In genomic region chr19:1265611-1266115, GRCh38 we compare ENCODE assay signal across 8 cellular contexts. TPM values are rescaled to one million over a fixed set of nuclear protein-coding genes. Genes with fewer than 3 reads are reported as not detected.
DNase-seq lines count a peak whose midpoint lies in the region; ATAC-seq and TF ChIP-seq lines count a peak whose summit lies in the region.

No MANE protein-coding gene starts in this region.

- H3K9me3 ChIP-seq in duodenal mucosa (ENCODE audit: control insufficient read depth in 1 of 2, low read length in 2 of 2), result no peaks in the 10 kb centered on the region
- no peaks in the 10 kb centered on the region for H3K9me3 ChIP-seq in mesodermal cell (ENCODE audit: control insufficient read depth, low read length)
- H3K9me3 ChIP-seq in upper lobe of left lung, result no peaks in the 10 kb centered on the region

- 4 to 6% methylated on average over 17 to 18 of the region's 28 CpGs for WGBS in mesodermal cell (ENCODE audit: insufficient coverage in 2 of 2), 2 experiments
- WGBS in upper lobe of left lung, 2 donors, result 8 to 14% methylated on average over 4 to 23 of the region's 28 CpGs

- TF ChIP-seq POLR2A in upper lobe of left lung (IDR thresholded peaks at IDR 0.05), result no peak

- H3K36me3 ChIP-seq in duodenal mucosa (ENCODE audit: control insufficient read depth in 1 of 2, insufficient read depth in 2 of 2, low read length in 2 of 2) (peaks cover 0 to 1% of the 10 kb centered on the region in 2 donors), mesodermal cell (ENCODE audit: control insufficient read depth, insufficient read depth, low read length) (peaks cover 10% of the 10 kb centered on the region), upper lobe of left lung (peaks cover 0 to 6% (median 0%) of the 10 kb centered on the region in 4 donors)

- ATAC-seq in activated CD4-positive, CD25-positive, alpha-beta regulatory T cell treated with anti-CD3 and anti-CD28 coated beads, Interleukin-2, amount 50 U/mL, for 24 hours, result peak; percentile 0
- ATAC-seq in upper lobe of left lung (ENCODE audit: low FRiP score in 2 of 2) (peak in 1 of 2 donors; percentile 16), GM21723 (IDR thresholded peaks at IDR 0.05; ENCODE audit: unreplicated experiment) (no peak), GM21515 (IDR thresholded peaks at IDR 0.05; ENCODE audit: unreplicated experiment) (no peak)

- H3K4me3 ChIP-seq in duodenal mucosa (ENCODE audit: low read depth in 1 of 2, low read length in 2 of 2) (peak overlapping the region; percentile 65 to 68), mesodermal cell (ENCODE audit: extremely low read depth, insufficient read depth, low read length, poor library complexity, severe bottlenecking) (peak overlapping the region; percentile 50), upper lobe of left lung (peak overlapping the region; percentile 47 to 66 (median 56))

- H3K27ac ChIP-seq in duodenal mucosa (ENCODE audit: low read depth, low read length) (peak overlapping the region; percentile 87), mesodermal cell (ENCODE audit: low read depth, low read length, severe bottlenecking) (peak overlapping the region; percentile 92), upper lobe of left lung (peak overlapping the region; percentile 85 to 100 (median 93))

- TF ChIP-seq CTCF in upper lobe of left lung (IDR thresholded peaks at IDR 0.05), result no peak

- peak overlapping the region; percentile 54 to 56 for H3K9ac ChIP-seq in duodenal mucosa (ENCODE audit: low read depth in 1 of 2, low read length in 2 of 2)

- H3K27me3 ChIP-seq in duodenal mucosa (ENCODE audit: control insufficient read depth in 1 of 2, insufficient read depth in 2 of 2, low read length in 2 of 2) (no peaks in the 10 kb centered on the region), upper lobe of left lung (no peaks in the 10 kb centered on the region)

- H3K4me1 ChIP-seq in duodenal mucosa (ENCODE audit: control insufficient read depth in 1 of 2, insufficient read depth in 2 of 2, low read length in 2 of 2) (peaks cover 53 to 73% of the 10 kb centered on the region in 2 donors), mesodermal cell (ENCODE audit: control insufficient read depth, insufficient read depth, low read length, poor library complexity, severe bottlenecking) (peaks cover 67% of the 10 kb centered on the region), upper lobe of left lung (peaks cover 68 to 87% (median 76%) of the 10 kb centered on the region in 4 donors)

- peak in 2 of 4 donors; percentile 56 to 93 for TF ChIP-seq EP300 in upper lobe of left lung (IDR thresholded peaks at IDR 0.05)

- DNase-seq in activated CD4-positive, CD25-positive, alpha-beta regulatory T cell treated with anti-CD3 and anti-CD28 coated beads, Interleukin-2, amount 50 U/mL, for 72 hours, result no peak
- DNase-seq in T-helper 22 cell (ENCODE audit: low read depth), result peak; percentile 30
- peak; percentile 83 to 87 for DNase-seq in upper lobe of left lung

RNA-seq across cellular contexts. Expression of gene CIRBP, which starts 3.5 kb away (rescaled TPM):
- 231 TPM for polyA plus RNA-seq in mesodermal cell (2013, experiment 1 of 2)
- 221 TPM for polyA plus RNA-seq in mesodermal cell (2013, experiment 2 of 2)
- total RNA-seq in upper lobe of left lung, result 1,000 to 10,000 TPM in 1 of 6 donors, 100 to 1,000 TPM in 5; 326 to 1,348 (median 441) TPM

RNA-seq across cellular contexts. Expression of gene FAM174C, which starts 9.7 kb away (rescaled TPM):
- 22.1 TPM for polyA plus RNA-seq in mesodermal cell (2013, experiment 1 of 2)
- polyA plus RNA-seq in mesodermal cell (2013, experiment 2 of 2), result 19.2 TPM
- total RNA-seq in upper lobe of left lung, result 10 to 100 TPM; 43.0 to 85.3 (median 59.6) TPM

RNA-seq across cellular contexts. Expression of gene MIDN, which starts 17.3 kb away (rescaled TPM):
- polyA plus RNA-seq in mesodermal cell (2013, experiment 1 of 2), result 101 TPM
- polyA plus RNA-seq in mesodermal cell (2013, experiment 2 of 2), result 84.0 TPM
- total RNA-seq in upper lobe of left lung, result 100 to 1,000 TPM in 2 of 6 donors, 10 to 100 TPM in 4; 33.5 to 176 (median 75.9) TPM

RNA-seq across cellular contexts. Expression of gene EFNA2, which starts 20.0 kb away (rescaled TPM):
- polyA plus RNA-seq in mesodermal cell (2013, experiment 1 of 2), result 21.0 TPM
- polyA plus RNA-seq in mesodermal cell (2013, experiment 2 of 2), result 13.1 TPM
- not detected for total RNA-seq in upper lobe of left lung

RNA-seq across cellular contexts. Expression of gene ATP5F1D, which starts 24.1 kb away (rescaled TPM):
- 132 TPM for polyA plus RNA-seq in mesodermal cell (2013, experiment 1 of 2)
- polyA plus RNA-seq in mesodermal cell (2013, experiment 2 of 2), result 98.5 TPM
- 100 to 1,000 TPM in 3 of 6 donors, 10 to 100 TPM in 3; 56.0 to 187 (median 113) TPM for total RNA-seq in upper lobe of left lung

Comparison
In these comparisons a context has a peak if more than half of its experiments do, and no peak if none do; other contexts are left out.
1. ATAC-seq: peak in activated CD4-positive, CD25-positive, alpha-beta regulatory T cell treated with anti-CD3 and anti-CD28 coated beads, Interleukin-2, amount 50 U/mL, for 24 hours (2 of 2); none in GM21723 (single experiment) and GM21515 (single experiment).
2. Peak in every context shown above with its lines, with median percentiles within 50 percentile points of each other: H3K27ac ChIP-seq and H3K4me3 ChIP-seq.